In genomic region chrX:7205037-7205577, GRCh38 we compare ENCODE assay signal across 23 cellular contexts.
"Had no signal": no experiment of that assay in that cellular context is flagged by ENCODE, and none has a peak within 500 bp of the region (broad histone marks: within the 10 kb centered on the region; RNA-seq: fewer than 3 reads in every experiment).

No MANE protein-coding gene starts in this region.

- H3K9me3 Mint-ChIP-seq: activated T-cell treated with anti-CD3 and anti-CD28 coated beads, Interleukin-2, amount 50 U/mL, for 24 hours; neural progenitor cell had no signal

- H3K36me3 ChIP-seq: esophagus muscularis mucosa, lower lobe of right lung, neural progenitor cell, upper lobe of left lung had no signal

- H3K4me1 ChIP-seq: esophagus muscularis mucosa, lower lobe of right lung, neural progenitor cell, upper lobe of left lung had no signal

- H3K36me3 Mint-ChIP-seq: immature natural killer cell, naive B cell, neural progenitor cell had no signal

- H3K27ac ChIP-seq: coronary artery, esophagus muscularis mucosa, hepatocyte, lower lobe of right lung, neural progenitor cell, upper lobe of left lung, VCaP had no signal

- H3K4me1 Mint-ChIP-seq: immature natural killer cell had no signal

- H3K4me3 Mint-ChIP-seq: activated T-cell treated with anti-CD3 and anti-CD28 coated beads, Interleukin-2, amount 50 U/mL, for 24 hours; immature natural killer cell; naive B cell; neural progenitor cell had no signal

- H3K4me3 ChIP-seq: coronary artery, esophagus muscularis mucosa, hepatocyte, lower lobe of right lung, neural progenitor cell, upper lobe of left lung had no signal

- DNase-seq: activated CD4-positive, alpha-beta T cell treated with anti-CD3 and anti-CD28 coated beads, Interleukin-2, amount 50 U/mL, for 1 hour; activated CD4-positive, CD25-positive, alpha-beta regulatory T cell treated with anti-CD3 and anti-CD28 coated beads, Interleukin-2, amount 50 U/mL, for 72 hours; activated CD8-positive, alpha-beta memory T cell treated with anti-CD3 and anti-CD28 coated beads for 24 hours; activated CD8-positive, alpha-beta memory T cell treated with anti-CD3 and anti-CD28 coated beads, Interleukin-2, amount 50 U/mL, for 4 hours; activated naive CD4-positive, alpha-beta T cell treated with Interleukin-2 at 50 U/mL for 16 hours; activated T-cell treated with anti-CD3 and anti-CD28 coated beads, Interleukin-2, amount 50 U/mL, for 24 hours; amygdala; cerebellar nuclear complex; glutamatergic neuron; immature natural killer cell; lower lobe of right lung; naive B cell; retina; stimulated activated CD4-positive, alpha-beta T cell treated with anti-CD3 and anti-CD28 coated beads, Interleukin-2, amount 100 ng/mL, for 48 hours; stimulated activated CD8-positive, alpha-beta memory T cell treated with anti-CD3 and anti-CD28 coated beads, Interleukin-4, amount 100 ng/mL, for 48 hours; stimulated activated naive CD8-positive, alpha-beta T cell treated with anti-CD3 and anti-CD28 coated beads, Interleukin-15, Interleukin-2, amounts not matched to agents 100 U/mL and 50 U/mL, for 24 hours; upper lobe of left lung had no signal

- H3K27me3 ChIP-seq: esophagus muscularis mucosa, hepatocyte, neural progenitor cell, upper lobe of left lung had no signal

- H3K27ac Mint-ChIP-seq: activated T-cell treated with anti-CD3 and anti-CD28 coated beads, Interleukin-2, amount 50 U/mL, for 24 hours; immature natural killer cell had no signal

- H3K9me3 ChIP-seq: esophagus muscularis mucosa, lower lobe of right lung, upper lobe of left lung had no signal

- ATAC-seq: left lobe of liver; lower lobe of right lung; stimulated activated naive CD8-positive, alpha-beta T cell treated with anti-CD3 and anti-CD28 coated beads, Interleukin-15, Interleukin-2, amounts not matched to agents 100 U/mL and 50 U/mL, for 24 hours had no signal

- H3K27me3 Mint-ChIP-seq: activated T-cell treated with anti-CD3 and anti-CD28 coated beads, Interleukin-2, amount 50 U/mL, for 24 hours; naive B cell had no signal
